14 cellular contexts compared by ENCODE assay signal in the genomic region with DNA sequence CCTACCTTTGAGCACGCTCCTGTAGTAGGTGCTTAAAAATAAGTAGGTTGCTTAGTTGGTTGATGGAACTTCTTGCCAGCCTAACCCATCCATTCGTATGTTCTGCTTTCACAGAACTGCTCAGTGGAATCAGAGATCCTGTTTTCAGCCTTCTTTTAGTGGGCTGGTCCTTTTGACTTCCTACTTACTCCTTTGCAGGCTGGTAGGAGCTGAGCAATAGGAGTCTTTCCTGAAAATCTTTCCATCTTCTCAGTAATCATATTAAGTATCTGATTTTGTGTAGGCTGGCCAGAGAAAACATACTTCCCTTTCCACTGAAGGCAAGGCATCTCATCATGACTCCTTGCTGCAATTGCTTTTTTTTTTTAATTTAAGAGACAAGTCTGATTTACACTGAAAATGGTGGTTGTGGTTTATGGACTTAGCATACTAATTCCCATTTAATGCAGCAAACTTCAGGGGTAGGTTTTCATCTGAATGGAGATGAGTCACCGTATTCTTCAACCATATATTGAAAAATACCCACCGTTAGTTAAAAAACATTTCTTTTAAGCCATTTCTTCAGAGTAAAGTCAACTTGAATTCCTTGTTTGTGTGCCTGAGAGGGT.
DNase-seq lines count a peak whose midpoint lies in the region; FAIRE-seq and TF ChIP-seq lines count a peak whose summit lies in the region.
"Had no signal": no experiment of that assay in that cellular context is flagged by ENCODE, and none has a peak within 500 bp of the region (broad histone marks: within the 10 kb centered on the region; RNA-seq: fewer than 3 reads in every experiment).

No MANE protein-coding gene starts in this region.

- H3K36me3 ChIP-seq in astrocyte (ENCODE audit: insufficient read depth, low read length) (no peaks in the 10 kb centered on the region), suprapubic skin (no peaks in the 10 kb centered on the region), neuronal stem cell (replicated peaks in 1 of 2; ENCODE audit: control insufficient read depth in 2 of 2, insufficient read depth in 2 of 2, low read length in 2 of 2) (no peaks in the 10 kb centered on the region)
- H3K36me3 ChIP-seq: prostate gland had no signal

- H3K4me1 ChIP-seq in astrocyte (ENCODE audit: insufficient read depth, low read length) (peaks cover 51% of the 10 kb centered on the region), suprapubic skin (peaks cover 15% of the 10 kb centered on the region), neuronal stem cell (ENCODE audit: control insufficient read depth in 2 of 2, insufficient read depth in 1 of 2, low read depth in 1 of 2, low read length in 2 of 2) (no peaks in the 10 kb centered on the region)
- H3K4me1 ChIP-seq: prostate gland had no signal

- no peaks in the 10 kb centered on the region for H3K27me3 ChIP-seq in astrocyte (ENCODE audit: insufficient read depth, low read length)
- no peaks in the 10 kb centered on the region for H3K27me3 ChIP-seq in suprapubic skin
- H3K27me3 ChIP-seq in neuronal stem cell (ENCODE audit: control insufficient read depth in 3 of 3, insufficient read depth in 3 of 3, low read depth in 1 of 3, low read length in 3 of 3) = no peaks in the 10 kb centered on the region

- peaks cover 89% of the 10 kb centered on the region for H3K4me1 Mint-ChIP-seq in astrocyte (ENCODE audit: low read depth, unreplicated experiment)

- H3K27ac Mint-ChIP-seq in astrocyte (ENCODE audit: unreplicated experiment) = peak overlapping the region; percentile 99
- H3K27ac Mint-ChIP-seq: CD8-positive, alpha-beta T cell had no signal

- peak overlapping the region; percentile 85 for H3K27ac ChIP-seq in astrocyte (ENCODE audit: low read depth, low read length)
- H3K27ac ChIP-seq in suprapubic skin = peak overlapping the region; percentile 1
- no peak overlapping the region for H3K27ac ChIP-seq in neuronal stem cell (replicated peaks; ENCODE audit: low read length)
- H3K27ac ChIP-seq: prostate gland, VCaP had no signal

- TF ChIP-seq EP300 in suprapubic skin (IDR thresholded peaks at IDR 0.05) = no peak

- no peak overlapping the region for H2BK120ac ChIP-seq in neuronal stem cell (ENCODE audit: low read depth, low read length)

- H3K9me3 ChIP-seq in astrocyte (ENCODE audit: insufficient read depth, low read depth, low read length) = no peaks in the 10 kb centered on the region
- no peaks in the 10 kb centered on the region for H3K9me3 ChIP-seq in suprapubic skin
- no peaks in the 10 kb centered on the region for H3K9me3 ChIP-seq in neuronal stem cell (replicated peaks in 1 of 2; ENCODE audit: control insufficient read depth in 2 of 2, insufficient read depth in 1 of 2, low read depth in 1 of 2, low read length in 2 of 2)
- H3K9me3 ChIP-seq: prostate gland had no signal

- H2BK12ac ChIP-seq in neuronal stem cell (ENCODE audit: low read length) = no peak overlapping the region

- H3K4me2 ChIP-seq in astrocyte (ENCODE audit: low read length) = peak overlapping the region; percentile 66
- H3K4me2 ChIP-seq in neuronal stem cell (ENCODE audit: insufficient read depth, low read length, poor library complexity, severe bottlenecking) = no peak overlapping the region

- peak overlapping the region; percentile 60 for H3K4me3 Mint-ChIP-seq in astrocyte (ENCODE audit: unreplicated experiment)
- H3K4me3 Mint-ChIP-seq: CD8-positive, alpha-beta T cell had no signal

- no peaks in the 10 kb centered on the region for H3K36me3 Mint-ChIP-seq in astrocyte (ENCODE audit: low read depth, unreplicated experiment)
- H3K36me3 Mint-ChIP-seq: CD8-positive, alpha-beta T cell had no signal

- H2AFZ ChIP-seq in astrocyte (ENCODE audit: low read depth, low read length) (peak overlapping the region; percentile 7), neuronal stem cell (ENCODE audit: low read length) (no peak overlapping the region)

- no peak overlapping the region for H2AK5ac ChIP-seq in neuronal stem cell (ENCODE audit: low read depth, low read length)

- H4K20me1 ChIP-seq in astrocyte (ENCODE audit: insufficient read depth, low read length) = no peaks in the 10 kb centered on the region

- no peak overlapping the region for H2BK5ac ChIP-seq in neuronal stem cell (ENCODE audit: low read length)

- TF ChIP-seq POLR2A in suprapubic skin (IDR thresholded peaks at IDR 0.05) = no peak

- TF ChIP-seq CTCF in astrocyte (IDR thresholded peaks at IDR 0.05; ENCODE audit: insufficient read depth, low read depth, low read length) (no peak), suprapubic skin (IDR thresholded peaks at IDR 0.05) (no peak)

- peaks cover 4% of the 10 kb centered on the region for H3K9me3 Mint-ChIP-seq in astrocyte (ENCODE audit: unreplicated experiment)
- H3K9me3 Mint-ChIP-seq: CD8-positive, alpha-beta T cell had no signal

- 73% methylated on average over 4 of the region's 4 CpGs for WGBS in suprapubic skin
- whole genome bisulfite sequencing in neuronal stem cell (ENCODE audit: extremely low coverage in 2 of 2, insufficient read length in 2 of 2, insufficient replicate concordance in 1 of 2), 2 donors = no CpG with 5 or more reads among the region's 4 CpGs

- no peak overlapping the region for H3K4ac ChIP-seq in neuronal stem cell (ENCODE audit: low read length)

- FAIRE-seq in astrocyte (lab: Jason Lieb, UNC) = peak; percentile 83

- H3K4me3 ChIP-seq in astrocyte (ENCODE audit: insufficient read depth, low read depth, low read length) (no peak overlapping the region), suprapubic skin (no peak overlapping the region), neuronal stem cell (ENCODE audit: low read length in 2 of 2) (no peak overlapping the region)
- H3K4me3 ChIP-seq: prostate gland had no signal

- no peak overlapping the region for H3K18ac ChIP-seq in neuronal stem cell (ENCODE audit: low read length)

- peak; percentile 75 for DNase-seq in HT1080 (ENCODE audit: low read depth)
- peak; percentile 92 for DNase-seq in astrocyte (ENCODE audit: low read depth)
- peak; percentile 30 for DNase-seq in glomerular visceral epithelial cell (ENCODE audit: extremely low spot score)
- DNase-seq in suprapubic skin (ENCODE audit: low spot score in 2 of 2) = no peak
- no peak for DNase-seq in activated naive CD4-positive, alpha-beta T cell (lab: John Stamatoyannopoulos, UW)
- DNase-seq in activated gamma-delta T cell (lab: John Stamatoyannopoulos, UW) = no peak
- no peak for DNase-seq in neuronal stem cell (ENCODE audit: low spot score)
- DNase-seq: CD8-positive, alpha-beta T cell; hippocampal formation; mesendoderm; NCI-H69; stimulated activated naive CD8-positive, alpha-beta T cell treated with anti-CD3 and anti-CD28 coated beads, Interleukin-15, Interleukin-2, amounts not matched to agents 100 U/mL and 50 U/mL, for 24 hours had no signal

- no peak overlapping the region for H3K14ac ChIP-seq in neuronal stem cell (ENCODE audit: low read length)

- H4K8ac ChIP-seq in neuronal stem cell (ENCODE audit: low read depth, low read length) = no peak overlapping the region

- H3K79me2 ChIP-seq in astrocyte (ENCODE audit: insufficient read depth, low read length) = no peaks in the 10 kb centered on the region

- no peak overlapping the region for H2BK15ac ChIP-seq in neuronal stem cell (ENCODE audit: low read length)

- H3K23ac ChIP-seq in neuronal stem cell (ENCODE audit: low read depth, low read length, poor library complexity) = no peak overlapping the region

- H3K79me1 ChIP-seq in neuronal stem cell (ENCODE audit: low read depth, low read length) = no peaks in the 10 kb centered on the region

- no peak overlapping the region for H4K91ac ChIP-seq in neuronal stem cell (ENCODE audit: low read depth, low read length, poor library complexity)

- H3K27me3 Mint-ChIP-seq in astrocyte (ENCODE audit: low read depth, unreplicated experiment) = no peaks in the 10 kb centered on the region

- H3K9ac ChIP-seq in astrocyte (ENCODE audit: low read length) (peak overlapping the region; percentile 42), neuronal stem cell (ENCODE audit: low read depth, low read length, poor library complexity) (no peak overlapping the region)

Comparison
In these comparisons a context has a peak if more than half of its experiments do, and no peak if none do; other contexts are left out.
1. DNase-seq: peak in HT1080 (single experiment), astrocyte (single experiment) and glomerular visceral epithelial cell (single experiment); none in suprapubic skin (0 of 2), activated naive CD4-positive, alpha-beta T cell (0 of 4), activated gamma-delta T cell (single experiment) and neuronal stem cell (single experiment).